8 cellular contexts compared by ENCODE assay signal in the genomic region with DNA sequence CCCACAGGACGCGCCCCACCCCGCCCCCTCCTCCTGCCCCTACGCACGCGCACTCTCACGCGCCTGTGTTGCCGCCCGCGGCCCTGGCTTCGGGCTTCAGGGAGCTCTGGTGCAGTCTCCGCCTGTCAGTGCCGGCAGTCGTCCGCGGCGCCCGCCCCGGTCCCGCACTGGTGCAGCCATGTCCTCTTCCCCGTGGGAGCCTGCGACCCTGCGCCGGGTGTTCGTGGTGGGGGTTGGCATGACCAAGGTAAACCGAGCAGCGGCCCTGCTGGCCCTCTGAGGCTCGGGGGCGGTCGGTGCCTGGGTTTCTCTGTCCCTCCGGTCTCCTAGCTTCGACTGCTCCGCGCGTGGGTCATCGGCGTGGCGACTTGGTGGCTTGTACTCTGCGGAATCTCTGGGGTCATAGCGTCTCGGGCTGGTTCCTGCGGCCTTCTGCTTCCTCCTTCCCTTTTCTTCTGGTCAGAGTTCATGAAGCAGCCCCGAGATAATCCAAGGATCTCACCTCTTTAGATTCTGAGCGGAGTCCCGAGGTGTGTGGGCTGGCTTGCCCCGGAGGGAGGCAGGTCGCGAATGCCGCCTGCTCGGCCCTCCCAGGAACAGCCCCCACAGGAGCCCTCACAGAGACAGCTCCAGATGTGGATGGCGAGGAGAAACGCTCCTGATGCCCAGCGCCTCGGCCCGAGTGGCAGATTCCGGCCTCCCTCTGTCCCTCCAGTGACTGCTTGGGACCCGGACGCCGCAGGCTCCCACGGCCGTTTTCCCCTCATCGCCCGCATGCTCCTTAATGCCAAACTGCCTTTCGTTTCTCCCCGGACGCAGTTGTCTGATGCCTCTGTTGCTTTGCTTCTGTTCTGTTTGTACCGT. TPM values are rescaled to one million over a fixed set of nuclear protein-coding genes. Genes with fewer than 3 reads are reported as not detected.
DNase-seq lines count a peak whose midpoint lies in the region; ATAC-seq, FAIRE-seq and TF ChIP-seq lines count a peak whose summit lies in the region.

A gene with protein sequence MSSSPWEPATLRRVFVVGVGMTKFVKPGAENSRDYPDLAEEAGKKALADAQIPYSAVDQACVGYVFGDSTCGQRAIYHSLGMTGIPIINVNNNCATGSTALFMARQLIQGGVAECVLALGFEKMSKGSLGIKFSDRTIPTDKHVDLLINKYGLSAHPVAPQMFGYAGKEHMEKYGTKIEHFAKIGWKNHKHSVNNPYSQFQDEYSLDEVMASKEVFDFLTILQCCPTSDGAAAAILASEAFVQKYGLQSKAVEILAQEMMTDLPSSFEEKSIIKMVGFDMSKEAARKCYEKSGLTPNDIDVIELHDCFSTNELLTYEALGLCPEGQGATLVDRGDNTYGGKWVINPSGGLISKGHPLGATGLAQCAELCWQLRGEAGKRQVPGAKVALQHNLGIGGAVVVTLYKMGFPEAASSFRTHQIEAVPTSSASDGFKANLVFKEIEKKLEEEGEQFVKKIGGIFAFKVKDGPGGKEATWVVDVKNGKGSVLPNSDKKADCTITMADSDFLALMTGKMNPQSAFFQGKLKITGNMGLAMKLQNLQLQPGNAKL (plus strand): TSS at position 58 of the 864 bp plus-strand sequence. CDS start 121 bp downstream, at position 179.

- peak; percentile 23 for FAIRE-seq in HTR-8/SVneo (lab: Jason Lieb, UNC)

- H3K4me1 ChIP-seq in neuronal stem cell (ENCODE audit: control insufficient read depth in 2 of 2, insufficient read depth in 1 of 2, low read depth in 1 of 2, low read length in 2 of 2): peaks cover 0 to 4% of the 10 kb centered on the region in 2 donors

- no peak within 1 kb of the TSS for H4K91ac ChIP-seq in neuronal stem cell (ENCODE audit: low read depth, low read length, poor library complexity)

- no CpG with 5 or more reads among the region's 68 CpGs for WGBS in neuronal stem cell (ENCODE audit: extremely low coverage in 2 of 2, insufficient read length in 2 of 2, insufficient replicate concordance in 1 of 2), 2 donors

- peak within 1 kb of the TSS; percentile 47 for H2BK120ac ChIP-seq in neuronal stem cell (ENCODE audit: low read depth, low read length)

- H3K4me2 ChIP-seq in neuronal stem cell (ENCODE audit: insufficient read depth, low read length, poor library complexity, severe bottlenecking): peak within 1 kb of the TSS; percentile 99

- POLR2A ChIA-PET in AG04450 (lab: Yijun Ruan, JAX): interaction anchor here (0.7 kb wide), 2 partner anchors 116 to 220 kb away, joined by 3 to 4 read pairs; no protein-coding TSS in a partner anchor

- H3K4me3 ChIP-seq in AG04450 (ENCODE audit: low read depth, low read length) (peak within 1 kb of the TSS; percentile 80), neuronal stem cell (ENCODE audit: low read length in 2 of 2) (peak within 1 kb of the TSS; percentile 58 to 81)

- H2AFZ ChIP-seq in neuronal stem cell (ENCODE audit: low read length): peak within 1 kb of the TSS; percentile 92

- ATAC-seq in GM19035 (IDR thresholded peaks at IDR 0.05; ENCODE audit: unreplicated experiment): peak; percentile 76

- H3K9me3 ChIP-seq in AG04450 (ENCODE audit: control insufficient read depth, insufficient read depth, low read length) (no peaks in the 10 kb centered on the region; the same call in none of the 2 replicates), neuronal stem cell (replicated peaks in 1 of 2; ENCODE audit: control insufficient read depth in 2 of 2, insufficient read depth in 1 of 2, low read depth in 1 of 2, low read length in 2 of 2) (peaks cover 0 to 8% of the 10 kb centered on the region in 2 donors)

- no peaks in the 10 kb centered on the region for H3K27me3 ChIP-seq in AG04450 (ENCODE audit: control insufficient read depth, insufficient read depth, low read length)
- peaks cover 0 to 54% (median 27%) of the 10 kb centered on the region in 3 experiments for H3K27me3 ChIP-seq in neuronal stem cell (ENCODE audit: control insufficient read depth in 3 of 3, insufficient read depth in 3 of 3, low read depth in 1 of 3, low read length in 3 of 3)

- peak within 1 kb of the TSS; percentile 81 for H2BK12ac ChIP-seq in neuronal stem cell (ENCODE audit: low read length)

- H2BK5ac ChIP-seq in neuronal stem cell (ENCODE audit: low read length): peak within 1 kb of the TSS; percentile 14

- no peak within 1 kb of the TSS for H4K8ac ChIP-seq in neuronal stem cell (ENCODE audit: low read depth, low read length)

- peak within 1 kb of the TSS; percentile 86 for H3K14ac ChIP-seq in neuronal stem cell (ENCODE audit: low read length)

- peak within 1 kb of the TSS; percentile 61 for H3K27ac ChIP-seq in AG04450 (ENCODE audit: low read depth, low read length)
- H3K27ac ChIP-seq in neuronal stem cell (replicated peaks; ENCODE audit: low read length): no peak within 1 kb of the TSS

- no peak for TF ChIP-seq CTCF in AG04450 (IDR thresholded peaks at IDR 0.05; ENCODE audit: low read depth, low read length)

- no peaks in the 10 kb centered on the region for H3K36me3 ChIP-seq in neuronal stem cell (replicated peaks in 1 of 2; ENCODE audit: control insufficient read depth in 2 of 2, insufficient read depth in 2 of 2, low read length in 2 of 2)

- CTCF ChIA-PET in AG04450 (lab: Charles Lee): interaction anchor here (0.6 kb wide), 1 partner anchor 12 kb away, joined by 6 read pairs; no protein-coding TSS in a partner anchor

- peak within 1 kb of the TSS; percentile 38 for H2BK15ac ChIP-seq in neuronal stem cell (ENCODE audit: low read length)

- DNase-seq in AG04450 (ENCODE audit: low read depth, low spot score) (peak; percentile 32), HTR-8/SVneo (ENCODE audit: insufficient read length, low spot score) (peak; percentile 75), RPMI8226 (peak; percentile 82), foreskin melanocyte (peak; percentile 37), neuronal stem cell (ENCODE audit: low spot score) (peak; percentile 69), stromal cell of bone marrow (ENCODE audit: low read depth) (peak; percentile 52)
- DNase-seq in activated gamma-delta T cell treated with anti-CD3 and anti-CD28 coated beads, Interleukin-2, amount 50 U/mL, for 16 hours (ENCODE audit: low read depth): peak; percentile 73

- H2AK5ac ChIP-seq in neuronal stem cell (ENCODE audit: low read depth, low read length): no peak within 1 kb of the TSS

- H3K79me1 ChIP-seq in neuronal stem cell (ENCODE audit: low read depth, low read length): no peaks in the 10 kb centered on the region

- peak within 1 kb of the TSS; percentile 86 for H3K9ac ChIP-seq in neuronal stem cell (ENCODE audit: low read depth, low read length, poor library complexity)

- peak within 1 kb of the TSS; percentile 61 for H3K23ac ChIP-seq in neuronal stem cell (ENCODE audit: low read depth, low read length, poor library complexity)

- H3K18ac ChIP-seq in neuronal stem cell (ENCODE audit: low read length): peak within 1 kb of the TSS; percentile 95

- H3K4ac ChIP-seq in neuronal stem cell (ENCODE audit: low read length): no peak within 1 kb of the TSS

RNA-seq across cellular contexts. Expression of the gene that starts here (rescaled TPM):
- 164 and 278 TPM in 2 replicates for polyA plus RNA-seq in AG04450 (2011; rRNA removed)
- 52.5 and 70.3 TPM in 2 replicates for polyA minus RNA-seq in AG04450 (2011; rRNA and poly(A)+ RNA removed)
- polyA plus RNA-seq in neuronal stem cell (2013, experiment 1 of 2): 42.9 TPM
- 44.2 TPM for polyA plus RNA-seq in neuronal stem cell (2013, experiment 2 of 2)

Comparison
In these comparisons a context has a peak if more than half of its experiments do, and no peak if none do; other contexts are left out.
1. DNase-seq: peak in every context shown above with its lines; median percentile 82 in RPMI8226; 75 in HTR-8/SVneo; 73 in activated gamma-delta T cell treated with anti-CD3 and anti-CD28 coated beads, Interleukin-2, amount 50 U/mL, for 16 hours; 69 in neuronal stem cell; 52 in stromal cell of bone marrow; 37 in foreskin melanocyte; 32 in AG04450.